1 cellular context compared by ENCODE assay signal in the genomic region with DNA sequence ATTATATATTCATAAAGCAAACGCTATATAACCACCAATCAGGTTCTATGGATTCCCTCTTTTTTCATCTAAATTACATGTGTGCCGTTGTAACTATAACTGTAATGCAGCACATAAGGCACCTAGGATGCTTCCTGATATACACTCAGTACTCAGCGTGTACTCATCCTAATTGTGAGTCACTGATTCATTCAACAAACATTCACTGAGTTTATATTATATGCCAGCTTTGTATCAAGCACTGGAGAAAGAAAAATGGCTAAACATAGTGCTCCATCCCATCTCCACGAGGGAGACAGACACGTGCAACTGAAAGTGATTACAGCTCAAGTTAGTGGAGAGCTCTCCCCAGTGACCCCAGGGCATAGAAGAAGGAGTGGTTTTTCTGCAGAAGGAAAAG.
TF ChIP-seq lines count a peak whose summit lies in the region.

No MANE protein-coding gene starts in this region.

TF ChIP-seq in GM23338, 12 proteins besides CTCF, POLR2A, EP300 and RAD21 (continued from another document):
- TF ChIP-seq, protein P1, sequence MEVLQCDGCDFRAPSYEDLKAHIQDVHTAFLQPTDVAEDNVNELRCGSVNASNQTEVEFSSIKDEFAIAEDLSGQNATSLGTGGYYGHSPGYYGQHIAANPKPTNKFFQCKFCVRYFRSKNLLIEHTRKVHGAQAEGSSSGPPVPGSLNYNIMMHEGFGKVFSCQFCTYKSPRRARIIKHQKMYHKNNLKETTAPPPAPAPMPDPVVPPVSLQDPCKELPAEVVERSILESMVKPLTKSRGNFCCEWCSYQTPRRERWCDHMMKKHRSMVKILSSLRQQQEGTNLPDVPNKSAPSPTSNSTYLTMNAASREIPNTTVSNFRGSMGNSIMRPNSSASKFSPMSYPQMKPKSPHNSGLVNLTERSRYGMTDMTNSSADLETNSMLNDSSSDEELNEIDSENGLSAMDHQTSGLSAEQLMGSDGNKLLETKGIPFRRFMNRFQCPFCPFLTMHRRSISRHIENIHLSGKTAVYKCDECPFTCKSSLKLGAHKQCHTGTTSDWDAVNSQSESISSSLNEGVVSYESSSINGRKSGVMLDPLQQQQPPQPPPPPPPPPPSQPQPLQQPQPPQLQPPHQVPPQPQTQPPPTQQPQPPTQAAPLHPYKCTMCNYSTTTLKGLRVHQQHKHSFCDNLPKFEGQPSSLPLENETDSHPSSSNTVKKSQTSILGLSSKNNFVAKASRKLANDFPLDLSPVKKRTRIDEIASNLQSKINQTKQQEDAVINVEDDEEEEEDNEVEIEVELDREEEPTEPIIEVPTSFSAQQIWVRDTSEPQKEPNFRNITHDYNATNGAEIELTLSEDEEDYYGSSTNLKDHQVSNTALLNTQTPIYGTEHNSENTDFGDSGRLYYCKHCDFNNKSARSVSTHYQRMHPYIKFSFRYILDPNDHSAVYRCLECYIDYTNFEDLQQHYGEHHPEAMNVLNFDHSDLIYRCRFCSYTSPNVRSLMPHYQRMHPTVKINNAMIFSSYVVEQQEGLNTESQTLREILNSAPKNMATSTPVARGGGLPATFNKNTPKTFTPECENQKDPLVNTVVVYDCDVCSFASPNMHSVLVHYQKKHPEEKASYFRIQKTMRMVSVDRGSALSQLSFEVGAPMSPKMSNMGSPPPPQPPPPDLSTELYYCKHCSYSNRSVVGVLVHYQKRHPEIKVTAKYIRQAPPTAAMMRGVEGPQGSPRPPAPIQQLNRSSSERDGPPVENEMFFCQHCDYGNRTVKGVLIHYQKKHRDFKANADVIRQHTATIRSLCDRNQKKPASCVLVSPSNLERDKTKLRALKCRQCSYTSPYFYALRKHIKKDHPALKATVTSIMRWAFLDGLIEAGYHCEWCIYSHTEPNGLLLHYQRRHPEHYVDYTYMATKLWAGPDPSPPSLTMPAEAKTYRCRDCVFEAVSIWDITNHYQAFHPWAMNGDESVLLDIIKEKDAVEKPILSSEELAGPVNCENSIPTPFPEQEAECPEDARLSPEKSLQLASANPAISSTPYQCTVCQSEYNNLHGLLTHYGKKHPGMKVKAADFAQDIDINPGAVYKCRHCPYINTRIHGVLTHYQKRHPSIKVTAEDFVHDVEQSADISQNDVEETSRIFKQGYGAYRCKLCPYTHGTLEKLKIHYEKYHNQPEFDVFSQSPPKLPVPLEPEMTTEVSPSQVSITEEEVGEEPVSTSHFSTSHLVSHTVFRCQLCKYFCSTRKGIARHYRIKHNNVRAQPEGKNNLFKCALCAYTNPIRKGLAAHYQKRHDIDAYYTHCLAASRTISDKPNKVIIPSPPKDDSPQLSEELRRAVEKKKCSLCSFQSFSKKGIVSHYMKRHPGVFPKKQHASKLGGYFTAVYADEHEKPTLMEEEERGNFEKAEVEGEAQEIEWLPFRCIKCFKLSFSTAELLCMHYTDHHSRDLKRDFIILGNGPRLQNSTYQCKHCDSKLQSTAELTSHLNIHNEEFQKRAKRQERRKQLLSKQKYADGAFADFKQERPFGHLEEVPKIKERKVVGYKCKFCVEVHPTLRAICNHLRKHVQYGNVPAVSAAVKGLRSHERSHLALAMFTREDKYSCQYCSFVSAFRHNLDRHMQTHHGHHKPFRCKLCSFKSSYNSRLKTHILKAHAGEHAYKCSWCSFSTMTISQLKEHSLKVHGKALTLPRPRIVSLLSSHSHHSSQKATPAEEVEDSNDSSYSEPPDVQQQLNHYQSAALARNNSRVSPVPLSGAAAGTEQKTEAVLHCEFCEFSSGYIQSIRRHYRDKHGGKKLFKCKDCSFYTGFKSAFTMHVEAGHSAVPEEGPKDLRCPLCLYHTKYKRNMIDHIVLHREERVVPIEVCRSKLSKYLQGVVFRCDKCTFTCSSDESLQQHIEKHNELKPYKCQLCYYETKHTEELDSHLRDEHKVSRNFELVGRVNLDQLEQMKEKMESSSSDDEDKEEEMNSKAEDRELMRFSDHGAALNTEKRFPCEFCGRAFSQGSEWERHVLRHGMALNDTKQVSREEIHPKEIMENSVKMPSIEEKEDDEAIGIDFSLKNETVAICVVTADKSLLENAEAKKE (CRISPR knock-in tag; IDR thresholded peaks at IDR 0.05): no peak
